In the genomic region with DNA sequence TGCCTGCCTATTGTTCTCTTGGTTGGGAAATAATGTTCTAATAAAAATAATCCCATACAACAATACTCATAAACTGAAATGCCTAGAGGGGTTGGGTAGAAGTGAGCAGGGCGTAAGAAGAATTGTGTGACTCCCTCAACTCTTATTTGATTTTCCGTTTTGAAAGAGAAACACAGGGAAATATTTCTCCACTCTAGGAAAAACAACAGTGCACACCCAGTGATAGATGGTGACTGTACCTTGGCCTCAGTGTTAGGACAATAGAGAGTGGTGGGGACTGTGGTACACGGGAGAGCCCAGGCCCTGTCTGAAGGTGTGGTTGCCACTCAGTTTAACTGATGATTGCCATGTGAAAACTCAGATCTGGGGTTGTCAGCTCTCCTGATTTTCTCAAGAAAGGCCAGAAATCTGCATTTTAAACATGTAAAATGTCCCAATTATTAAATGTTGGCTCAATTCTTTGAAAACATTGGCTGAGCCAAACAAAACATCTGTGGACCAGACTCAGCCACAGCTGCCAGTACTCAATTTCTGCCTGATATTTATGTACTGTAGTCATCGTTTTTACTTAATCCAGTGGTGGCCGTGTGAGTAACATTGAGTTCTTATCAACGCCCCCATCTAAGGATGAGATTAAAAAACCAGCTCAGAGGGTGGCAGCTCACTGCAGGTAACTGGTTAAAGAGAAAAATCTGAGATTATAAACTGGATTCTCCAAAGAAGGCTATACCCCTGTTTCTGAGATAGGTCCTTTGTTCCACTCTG, we compare ENCODE assay signal across 16 cellular contexts.
DNase-seq lines count a peak whose midpoint lies in the region; ATAC-seq, FAIRE-seq and TF ChIP-seq lines count a peak whose summit lies in the region.
"Had no signal": no experiment of that assay in that cellular context is flagged by ENCODE, and none has a peak within 500 bp of the region (broad histone marks: within the 10 kb centered on the region; RNA-seq: fewer than 3 reads in every experiment).

No MANE protein-coding gene starts in this region.

- 46% methylated on average over 6 of the region's 6 CpGs for WGBS in A549 (ENCODE audit: missing lambda C conversion rate)

- TF ChIP-seq RAD21 in A549 (conservative IDR thresholded peaks at IDR 0.05 in 1 of 2, IDR thresholded peaks at IDR 0.05 in 1 of 2): no peak

- DNase-seq in A549 (ENCODE audit: low read depth in 1 of 2, low spot score in 1 of 2) (no peak), HFF-Myc (ENCODE audit: extremely low read depth, low read depth) (peak; percentile 43), dedifferentiated amniotic fluid mesenchymal stem cell (ENCODE audit: extremely low spot score) (peak; percentile 59), left lung (no peak), T-helper 17 cell (no peak), RWPE1 (ENCODE audit: low spot score) (no peak), NCI-H1694 treated with DMSO at 0.1 percent for 48 hours (lab: John Stamatoyannopoulos, UW) (no peak)
- DNase-seq: activated B cell treated with CpG ODN at 0.5 μM for 24 hours; activated naive CD4-positive, alpha-beta T cell treated with Interleukin-2 at 50 U/mL for 16 hours; AML-193; cerebellar nuclear complex; NCI-H1105 treated with DMSO at 0.1 percent for 48 hours; nucleus accumbens; small intestine had no signal

- H3K4me1 Mint-ChIP-seq in T-helper 17 cell: no peaks in the 10 kb centered on the region

- H3K27ac Mint-ChIP-seq in T-helper 17 cell: no peak overlapping the region
- H3K27ac Mint-ChIP-seq: activated B cell treated with CpG ODN at 0.5 μM for 24 hours had no signal

- peaks cover 15% of the 10 kb centered on the region for H3K27me3 Mint-ChIP-seq in T-helper 17 cell

- CTCF ChIA-PET in A549 (lab: Yijun Ruan, JAX) (interaction anchor here (0.7 kb wide), 1 partner anchor 29 kb away, joined by 5 read pairs; no protein-coding TSS in a partner anchor), RWPE1 (lab: Yijun Ruan, JAX) (interaction anchor here (0.6 kb wide), 1 partner anchor 104 kb away, joined by 6 read pairs; no protein-coding TSS in a partner anchor)

- H3K27me3 ChIP-seq in left lung: peaks cover under 1 to 9% of the 10 kb centered on the region in 2 donors

- no peak overlapping the region for H3K4me2 ChIP-seq in A549

- no peak overlapping the region for H3K4me3 ChIP-seq in A549
- H3K4me3 ChIP-seq in HFF-Myc (replicated peaks; ENCODE audit: low read depth, low read length): no peak overlapping the region
- no peak overlapping the region for H3K4me3 ChIP-seq in left lung

- POLR2A ChIA-PET in A549 (lab: Yijun Ruan, JAX) (no interaction called here), RWPE1 (lab: Yijun Ruan, JAX; ENCODE audit: low non-redundant PET) (no interaction called here)

- ATAC-seq in A549 (no peak), left lung (peak; percentile 33), HG03354 (IDR thresholded peaks at IDR 0.05; ENCODE audit: poor library complexity, severe bottlenecking, unreplicated experiment) (no peak), T-helper 17 cell (no peak)

- no peak overlapping the region for H3K4me3 Mint-ChIP-seq in T-helper 17 cell
- H3K4me3 Mint-ChIP-seq: activated B cell treated with CpG ODN at 0.5 μM for 24 hours had no signal

- H3K9me3 ChIP-seq in A549 (no peaks in the 10 kb centered on the region), left lung (no peaks in the 10 kb centered on the region), T-helper 17 cell (ENCODE audit: control insufficient read depth, low read length, poor library complexity, severe bottlenecking) (no peaks in the 10 kb centered on the region)

- no peaks in the 10 kb centered on the region for H3K36me3 Mint-ChIP-seq in T-helper 17 cell (ENCODE audit: low read depth)

- TF ChIP-seq CTCF in A549 (IDR thresholded peaks at IDR 0.05) (no peak), HFF-Myc (IDR thresholded peaks at IDR 0.05; ENCODE audit: low read depth, low read length, missing control alignments) (no peak), left lung (IDR thresholded peaks at IDR 0.05) (no peak), RWPE1 (conservative IDR thresholded peaks at IDR 0.05; ENCODE audit: low read depth) (no peak)

- intact Hi-C loops in left lung (cut with DNase I): no loop called here

- H3K27ac ChIP-seq in A549: no peak overlapping the region
- no peak overlapping the region for H3K27ac ChIP-seq in left lung
- H3K27ac ChIP-seq in RWPE1: no peak overlapping the region
- H3K27ac ChIP-seq: epithelial cell of prostate had no signal

- no peaks in the 10 kb centered on the region for H3K36me3 ChIP-seq in left lung

- no peaks in the 10 kb centered on the region for H3K4me1 ChIP-seq in A549
- H3K4me1 ChIP-seq in left lung: peaks cover 0 to 6% of the 10 kb centered on the region in 2 donors

- TF ChIP-seq POLR2A in A549 (IDR thresholded peaks at IDR 0.05; ENCODE audit: low read length): no peak

- peak; percentile 7 for FAIRE-seq in A549 (lab: Jason Lieb, UNC)
- FAIRE-seq: small intestine had no signal

- no peak for TF ChIP-seq EP300 in A549 (IDR thresholded peaks at IDR 0.05)

TF ChIP-seq in A549, 52 proteins besides CTCF, POLR2A, EP300 and RAD21:
- TF ChIP-seq TP53 (CRISPR knock-in tag; IDR thresholded peaks at IDR 0.05): no peak
- TF ChIP-seq MYC (IDR thresholded peaks at IDR 0.05; ENCODE audit: borderline replicate concordance, low read length): no peak
- TF ChIP-seq GATA3 (IDR thresholded peaks at IDR 0.05; ENCODE audit: borderline replicate concordance): no peak
- no peak for TF ChIP-seq BHLHE40 (IDR thresholded peaks at IDR 0.05; ENCODE audit: low read depth, low read length)
- no peak for TF ChIP-seq HOXB13 (CRISPR knock-in tag; IDR thresholded peaks at IDR 0.05; ENCODE audit: low read depth)
TF ChIP-seq in A549: peak in this region for 0.

Comparison
In these comparisons a context has a peak if more than half of its experiments do, and no peak if none do; other contexts are left out.
1. DNase-seq: peak in HFF-Myc (single experiment) and dedifferentiated amniotic fluid mesenchymal stem cell (single experiment); none in A549 (0 of 2), left lung (0 of 2), T-helper 17 cell (0 of 3), RWPE1 (single experiment) and NCI-H1694 treated with DMSO at 0.1 percent for 48 hours (single experiment).